Comparison of ENCODE assay signal across 9 cellular contexts in genomic region chr10:23413629-23414089, GRCh38. TPM values are rescaled to one million over a fixed set of nuclear protein-coding genes. Genes with fewer than 3 reads are reported as not detected.
DNase-seq lines count a peak whose midpoint lies in the region; ATAC-seq and TF ChIP-seq lines count a peak whose summit lies in the region.
"Had no signal": no experiment of that assay in that cellular context is flagged by ENCODE, and none has a peak within 500 bp of the region (broad histone marks: within the 10 kb centered on the region; RNA-seq: fewer than 3 reads in every experiment).

No MANE protein-coding gene starts in this region.

- H3K27ac ChIP-seq in coronary artery, result no peak overlapping the region

- peak; percentile 91 for ATAC-seq in GM18867 (IDR thresholded peaks at IDR 0.05; ENCODE audit: unreplicated experiment)
- ATAC-seq in GM21786 (IDR thresholded peaks at IDR 0.05; ENCODE audit: unreplicated experiment), result peak; percentile 94
- peak; percentile 92 for ATAC-seq in HG03469 (IDR thresholded peaks at IDR 0.05; ENCODE audit: unreplicated experiment)
- peak; percentile 12 for ATAC-seq in mucosa of descending colon

- H3K4me1 ChIP-seq in mucosa of descending colon (ENCODE audit: low read depth), result no peaks in the 10 kb centered on the region

- no peak for DNase-seq in mucosa of descending colon
- DNase-seq in NCI-H2171 treated with DMSO at 0.1 percent for 48 hours (lab: John Stamatoyannopoulos, UW), result no peak
- no peak for DNase-seq in coronary artery (ENCODE audit: low spot score)
- no peak for DNase-seq in COLO829 (ENCODE audit: low spot score)
- DNase-seq in C1 segment of cervical spinal cord (lab: John Stamatoyannopoulos, UW), result no peak
- DNase-seq: activated naive CD4-positive, alpha-beta T cell treated with Interleukin-2 at 50 U/mL for 16 hours had no signal

- intact Hi-C loops in mucosa of descending colon (cut with DNase I, micrococcal nuclease), result no loop called here

- H3K4me3 ChIP-seq in mucosa of descending colon, result no peak overlapping the region
- no peak overlapping the region for H3K4me3 ChIP-seq in coronary artery

- TF ChIP-seq CTCF in mucosa of descending colon (IDR thresholded peaks at IDR 0.05), result no peak
- TF ChIP-seq CTCF in coronary artery (IDR thresholded peaks at IDR 0.05), result no peak

- H3K9me3 ChIP-seq in mucosa of descending colon, result no peaks in the 10 kb centered on the region

- H3K36me3 ChIP-seq in mucosa of descending colon (ENCODE audit: low read depth), result no peaks in the 10 kb centered on the region

RNA-seq across cellular contexts. Expression of gene OTUD1, which starts 25.2 kb away (rescaled TPM):
- total RNA-seq in mucosa of descending colon, result 10 to 100 TPM; 11.6 to 15.7 (median 15.1) TPM

Comparison
In these comparisons a context has a peak if more than half of its experiments do, and no peak if none do; other contexts are left out.
1. ATAC-seq: peak in every context shown above with its lines; median percentile 94 in GM21786; 92 in HG03469; 91 in GM18867; 12 in mucosa of descending colon.